Comparison of ENCODE assay signal across 1 cellular context in the genomic region with DNA sequence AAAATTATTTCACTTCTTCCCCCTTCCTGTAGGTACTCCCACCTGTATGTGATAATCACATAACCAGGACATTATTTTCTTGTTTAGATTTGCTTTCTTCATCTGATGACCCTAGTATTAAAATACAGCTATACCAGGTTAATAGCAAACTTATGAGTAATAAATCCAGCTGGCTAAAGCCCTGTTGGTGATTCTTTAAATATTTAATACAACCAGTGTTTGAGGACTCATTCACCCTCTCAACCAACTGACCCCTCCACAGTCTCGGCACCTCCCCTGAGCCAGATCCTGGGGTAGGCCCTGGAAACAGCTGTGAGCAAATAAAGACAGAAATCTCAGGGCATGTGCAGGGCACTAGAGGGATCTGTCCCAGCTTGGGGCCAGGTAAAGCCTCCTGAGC.
TF ChIP-seq lines count a peak whose summit lies in the region.

No MANE protein-coding gene starts in this region.

TF ChIP-seq in GM23338, 12 proteins besides CTCF, POLR2A, EP300 and RAD21 (continued from another document):
- TF ChIP-seq, protein P1, sequence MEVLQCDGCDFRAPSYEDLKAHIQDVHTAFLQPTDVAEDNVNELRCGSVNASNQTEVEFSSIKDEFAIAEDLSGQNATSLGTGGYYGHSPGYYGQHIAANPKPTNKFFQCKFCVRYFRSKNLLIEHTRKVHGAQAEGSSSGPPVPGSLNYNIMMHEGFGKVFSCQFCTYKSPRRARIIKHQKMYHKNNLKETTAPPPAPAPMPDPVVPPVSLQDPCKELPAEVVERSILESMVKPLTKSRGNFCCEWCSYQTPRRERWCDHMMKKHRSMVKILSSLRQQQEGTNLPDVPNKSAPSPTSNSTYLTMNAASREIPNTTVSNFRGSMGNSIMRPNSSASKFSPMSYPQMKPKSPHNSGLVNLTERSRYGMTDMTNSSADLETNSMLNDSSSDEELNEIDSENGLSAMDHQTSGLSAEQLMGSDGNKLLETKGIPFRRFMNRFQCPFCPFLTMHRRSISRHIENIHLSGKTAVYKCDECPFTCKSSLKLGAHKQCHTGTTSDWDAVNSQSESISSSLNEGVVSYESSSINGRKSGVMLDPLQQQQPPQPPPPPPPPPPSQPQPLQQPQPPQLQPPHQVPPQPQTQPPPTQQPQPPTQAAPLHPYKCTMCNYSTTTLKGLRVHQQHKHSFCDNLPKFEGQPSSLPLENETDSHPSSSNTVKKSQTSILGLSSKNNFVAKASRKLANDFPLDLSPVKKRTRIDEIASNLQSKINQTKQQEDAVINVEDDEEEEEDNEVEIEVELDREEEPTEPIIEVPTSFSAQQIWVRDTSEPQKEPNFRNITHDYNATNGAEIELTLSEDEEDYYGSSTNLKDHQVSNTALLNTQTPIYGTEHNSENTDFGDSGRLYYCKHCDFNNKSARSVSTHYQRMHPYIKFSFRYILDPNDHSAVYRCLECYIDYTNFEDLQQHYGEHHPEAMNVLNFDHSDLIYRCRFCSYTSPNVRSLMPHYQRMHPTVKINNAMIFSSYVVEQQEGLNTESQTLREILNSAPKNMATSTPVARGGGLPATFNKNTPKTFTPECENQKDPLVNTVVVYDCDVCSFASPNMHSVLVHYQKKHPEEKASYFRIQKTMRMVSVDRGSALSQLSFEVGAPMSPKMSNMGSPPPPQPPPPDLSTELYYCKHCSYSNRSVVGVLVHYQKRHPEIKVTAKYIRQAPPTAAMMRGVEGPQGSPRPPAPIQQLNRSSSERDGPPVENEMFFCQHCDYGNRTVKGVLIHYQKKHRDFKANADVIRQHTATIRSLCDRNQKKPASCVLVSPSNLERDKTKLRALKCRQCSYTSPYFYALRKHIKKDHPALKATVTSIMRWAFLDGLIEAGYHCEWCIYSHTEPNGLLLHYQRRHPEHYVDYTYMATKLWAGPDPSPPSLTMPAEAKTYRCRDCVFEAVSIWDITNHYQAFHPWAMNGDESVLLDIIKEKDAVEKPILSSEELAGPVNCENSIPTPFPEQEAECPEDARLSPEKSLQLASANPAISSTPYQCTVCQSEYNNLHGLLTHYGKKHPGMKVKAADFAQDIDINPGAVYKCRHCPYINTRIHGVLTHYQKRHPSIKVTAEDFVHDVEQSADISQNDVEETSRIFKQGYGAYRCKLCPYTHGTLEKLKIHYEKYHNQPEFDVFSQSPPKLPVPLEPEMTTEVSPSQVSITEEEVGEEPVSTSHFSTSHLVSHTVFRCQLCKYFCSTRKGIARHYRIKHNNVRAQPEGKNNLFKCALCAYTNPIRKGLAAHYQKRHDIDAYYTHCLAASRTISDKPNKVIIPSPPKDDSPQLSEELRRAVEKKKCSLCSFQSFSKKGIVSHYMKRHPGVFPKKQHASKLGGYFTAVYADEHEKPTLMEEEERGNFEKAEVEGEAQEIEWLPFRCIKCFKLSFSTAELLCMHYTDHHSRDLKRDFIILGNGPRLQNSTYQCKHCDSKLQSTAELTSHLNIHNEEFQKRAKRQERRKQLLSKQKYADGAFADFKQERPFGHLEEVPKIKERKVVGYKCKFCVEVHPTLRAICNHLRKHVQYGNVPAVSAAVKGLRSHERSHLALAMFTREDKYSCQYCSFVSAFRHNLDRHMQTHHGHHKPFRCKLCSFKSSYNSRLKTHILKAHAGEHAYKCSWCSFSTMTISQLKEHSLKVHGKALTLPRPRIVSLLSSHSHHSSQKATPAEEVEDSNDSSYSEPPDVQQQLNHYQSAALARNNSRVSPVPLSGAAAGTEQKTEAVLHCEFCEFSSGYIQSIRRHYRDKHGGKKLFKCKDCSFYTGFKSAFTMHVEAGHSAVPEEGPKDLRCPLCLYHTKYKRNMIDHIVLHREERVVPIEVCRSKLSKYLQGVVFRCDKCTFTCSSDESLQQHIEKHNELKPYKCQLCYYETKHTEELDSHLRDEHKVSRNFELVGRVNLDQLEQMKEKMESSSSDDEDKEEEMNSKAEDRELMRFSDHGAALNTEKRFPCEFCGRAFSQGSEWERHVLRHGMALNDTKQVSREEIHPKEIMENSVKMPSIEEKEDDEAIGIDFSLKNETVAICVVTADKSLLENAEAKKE (CRISPR knock-in tag; IDR thresholded peaks at IDR 0.05) = no peak
